Comparison of ENCODE assay signal across 8 cellular contexts in genomic region chr18:54671291-54671881, GRCh38.
DNase-seq lines count a peak whose midpoint lies in the region; ATAC-seq and TF ChIP-seq lines count a peak whose summit lies in the region.

No MANE protein-coding gene starts in this region.

- ATAC-seq in GM21381 (IDR thresholded peaks at IDR 0.05; ENCODE audit: unreplicated experiment): no peak

- no peak overlapping the region for H3K4me2 ChIP-seq in neural cell (ENCODE audit: low read length)

- H3K9me2 ChIP-seq in neural cell (ENCODE audit: insufficient read depth, low read length): no peaks in the 10 kb centered on the region

- no peak for TF ChIP-seq EP300 in neural cell (conservative IDR thresholded peaks at IDR 0.05; ENCODE audit: poor library complexity, severe bottlenecking)

- intact Hi-C loops in lower leg skin (cut with DNase I; ENCODE audit: low total_unique reads): loop anchor here (10.0 kb wide), 1 partner anchor 227 kb away; no protein-coding TSS in a partner anchor

- H3K36me3 ChIP-seq in neural cell (ENCODE audit: insufficient read depth, low read length): no peaks in the 10 kb centered on the region

- H3F3A ChIP-seq in neural cell (ENCODE audit: insufficient read depth, low read length, poor library complexity, severe bottlenecking): no peaks in the 10 kb centered on the region

- no peak overlapping the region for H3K9ac ChIP-seq in neural cell (ENCODE audit: low read length)

- peak; percentile 51 for DNase-seq in GM03348 (ENCODE audit: low spot score)
- peak; percentile 13 for DNase-seq in NCI-H345 treated with DMSO at 0.1 percent for 48 hours (lab: John Stamatoyannopoulos, UW; ENCODE audit: unreplicated experiment)
- peak; percentile 55 for DNase-seq in dermis blood vessel endothelial cell
- DNase-seq in cerebellum (ENCODE audit: low spot score): no peak
- DNase-seq in lower leg skin (ENCODE audit: low spot score in 2 of 2): no peak

- H3K27me3 ChIP-seq in neural cell (ENCODE audit: insufficient read depth, low read depth, low read length): no peaks in the 10 kb centered on the region

- peak; percentile 83 for TF ChIP-seq RAD21 in neural cell (conservative IDR thresholded peaks at IDR 0.05)

- no peak overlapping the region for H2AFZ ChIP-seq in neural cell (ENCODE audit: low read depth, low read length)

- H4K20me1 ChIP-seq in neural cell (ENCODE audit: insufficient read depth): no peaks in the 10 kb centered on the region

- H3K27ac ChIP-seq in 22Rv1: no peak overlapping the region
- no peak overlapping the region for H3K27ac ChIP-seq in neural cell (ENCODE audit: low read length)

- no peaks in the 10 kb centered on the region for H3K79me2 ChIP-seq in neural cell (replicated peaks; ENCODE audit: insufficient read depth, low read length)

- 97 to 98% methylated on average over 1 of the region's 1 CpG for WGBS in lower leg skin, 2 donors

- TF ChIP-seq POLR2A in lower leg skin (IDR thresholded peaks at IDR 0.05): no peak

- no peaks in the 10 kb centered on the region for H3K9me3 ChIP-seq in neural cell (ENCODE audit: low read length)

- peak; percentile 79 for TF ChIP-seq CTCF in 22Rv1 (IDR thresholded peaks at IDR 0.05)
- TF ChIP-seq CTCF in neural cell (IDR thresholded peaks at IDR 0.05; ENCODE audit: poor library complexity, severe bottlenecking): peak; percentile 77
- TF ChIP-seq CTCF in lower leg skin (IDR thresholded peaks at IDR 0.05): no peak

- H3K4me3 ChIP-seq in neural cell (ENCODE audit: low read length) (no peak overlapping the region), lower leg skin (ENCODE audit: low read depth, poor library complexity, severe bottlenecking) (no peak overlapping the region)

TF ChIP-seq in neural cell, 6 proteins besides CTCF, POLR2A, EP300 and RAD21:
- peak; percentile 84 for TF ChIP-seq SMC3 (conservative IDR thresholded peaks at IDR 0.05; ENCODE audit: poor library complexity)
- TF ChIP-seq REST (IDR thresholded peaks at IDR 0.05; ENCODE audit: borderline replicate concordance): no peak
- TF ChIP-seq EZH2 (IDR thresholded peaks at IDR 0.05; ENCODE audit: borderline replicate concordance, insufficient read depth, low read length, poor library complexity, severe bottlenecking): no peak
- TF ChIP-seq MXI1 (conservative IDR thresholded peaks at IDR 0.05; ENCODE audit: poor library complexity, severe bottlenecking): no peak
- no peak for TF ChIP-seq POLR2AphosphoS5 (IDR thresholded peaks at IDR 0.05)
- TF ChIP-seq TAF1 (IDR thresholded peaks at IDR 0.05; ENCODE audit: low read depth): no peak

Comparison
In these comparisons a context has a peak if more than half of its experiments do, and no peak if none do; other contexts are left out.
1. CTCF ChIP-seq: peak in 22Rv1 (single experiment) and neural cell (single experiment); none in lower leg skin (0 of 3).
2. DNase-seq: peak in GM03348 (single experiment), NCI-H345 treated with DMSO at 0.1 percent for 48 hours (single experiment) and dermis blood vessel endothelial cell (single experiment); none in cerebellum (single experiment) and lower leg skin (0 of 2).